In the genomic region with DNA sequence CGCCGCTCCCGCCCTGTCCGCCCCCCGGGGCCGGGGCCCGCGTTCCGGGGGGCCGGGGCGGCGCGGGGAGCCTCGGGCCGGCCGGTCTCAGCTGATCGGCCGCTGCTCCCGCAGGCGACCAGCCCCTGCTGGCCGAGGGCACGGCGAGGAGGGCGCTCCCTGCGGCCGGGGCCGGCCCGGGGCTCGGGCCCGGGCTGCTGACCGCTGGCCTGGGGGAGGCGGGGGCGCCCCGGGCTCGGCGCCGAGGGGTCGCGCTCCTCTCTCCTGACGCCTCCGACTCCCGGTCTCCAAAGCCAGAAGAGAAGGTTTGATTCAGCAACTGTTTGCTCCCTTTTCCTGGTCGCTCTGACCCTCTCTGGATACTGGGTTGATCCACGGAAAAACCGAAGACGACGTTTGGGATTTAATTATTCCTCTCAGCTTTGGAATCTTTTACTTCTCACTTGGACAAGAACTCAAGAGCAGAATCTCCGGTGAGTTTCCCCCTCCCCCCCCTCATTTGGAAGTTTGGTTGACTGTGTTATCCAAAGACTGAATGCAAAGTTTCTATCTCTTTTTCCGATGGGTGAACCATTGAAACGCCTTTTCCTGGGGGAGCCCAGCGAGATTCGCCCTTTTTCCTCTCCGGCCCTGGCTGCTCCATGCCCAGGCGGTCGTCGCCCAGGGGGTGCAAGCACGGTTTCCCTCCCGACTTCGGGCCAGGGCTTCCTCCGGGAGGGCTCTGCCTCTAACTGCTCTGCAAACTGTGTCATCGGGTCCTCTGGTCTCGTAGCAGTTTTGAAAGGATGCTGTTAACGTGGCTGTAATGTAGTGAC, we compare ENCODE assay signal across 8 cellular contexts. TPM values are rescaled to one million over a fixed set of nuclear protein-coding genes. Genes with fewer than 3 reads are reported as not detected.
DNase-seq lines count a peak whose midpoint lies in the region; ATAC-seq and TF ChIP-seq lines count a peak whose summit lies in the region.

No MANE protein-coding gene starts in this region.

- H3K27me3 ChIP-seq in foreskin keratinocyte = no peaks in the 10 kb centered on the region
- no peaks in the 10 kb centered on the region for H3K27me3 ChIP-seq in neuronal stem cell (ENCODE audit: control insufficient read depth in 3 of 3, insufficient read depth in 3 of 3, low read depth in 1 of 3, low read length in 3 of 3)

- peak overlapping the region; percentile 98 for H3K4me3 Mint-ChIP-seq in activated T-cell treated with anti-CD3 and anti-CD28 coated beads, Interleukin-2, amount 50 U/mL, for 4 hours

- peak; percentile 37 for DNase-seq in GM10248 (ENCODE audit: extremely low spot score)
- peak; percentile 16 for DNase-seq in LHCN-M2 (ENCODE audit: low read depth)
- DNase-seq in activated T-cell treated with anti-CD3 and anti-CD28 coated beads, Interleukin-2, amount 50 U/mL, for 4 hours = peak; percentile 11
- peak in 1 of 2 donors; percentile 15 for DNase-seq in foreskin keratinocyte
- DNase-seq in neuronal stem cell (ENCODE audit: low spot score) = peak; percentile 11
- no peak for DNase-seq in GOT3 (lab: John Stamatoyannopoulos, UW)

- peak overlapping the region; percentile 93 for H2BK5ac ChIP-seq in neuronal stem cell (ENCODE audit: low read length)

- no peak overlapping the region for H2BK12ac ChIP-seq in neuronal stem cell (ENCODE audit: low read length)

- CTCF ChIA-PET in GM10248 (lab: Yijun Ruan, JAX) = interaction anchor here (0.7 to 2.0 kb wide), 9 partner anchors 9 to 237 kb away, joined by 3 to 11 read pairs (median 3); no protein-coding TSS in a partner anchor

- no peaks in the 10 kb centered on the region for H3K27me3 Mint-ChIP-seq in activated T-cell treated with anti-CD3 and anti-CD28 coated beads, Interleukin-2, amount 50 U/mL, for 4 hours (ENCODE audit: low read depth)

- POLR2A ChIA-PET in GM10248 (lab: Yijun Ruan, JAX) = interaction anchor here (1.0 kb wide), 2 partner anchors 10 to 120 kb away, joined by 3 to 4 read pairs; no protein-coding TSS in a partner anchor

- peaks cover 4% of the 10 kb centered on the region for H3K36me3 Mint-ChIP-seq in activated T-cell treated with anti-CD3 and anti-CD28 coated beads, Interleukin-2, amount 50 U/mL, for 4 hours (ENCODE audit: insufficient read depth)

- ATAC-seq in GM21528 (IDR thresholded peaks at IDR 0.05; ENCODE audit: low FRiP score, unreplicated experiment) (peak; percentile 15), foreskin keratinocyte (peak; percentile 2), HG03342 (IDR thresholded peaks at IDR 0.05; ENCODE audit: unreplicated experiment) (no peak)
- ATAC-seq in activated T-cell treated with anti-CD3 and anti-CD28 coated beads, Interleukin-2, amount 50 U/mL, for 4 hours = no peak

- H3K9ac ChIP-seq in neuronal stem cell (ENCODE audit: low read depth, low read length, poor library complexity) = peak overlapping the region; percentile 96

- peaks cover 28% of the 10 kb centered on the region for H3K4me1 Mint-ChIP-seq in activated T-cell treated with anti-CD3 and anti-CD28 coated beads, Interleukin-2, amount 50 U/mL, for 4 hours (ENCODE audit: low read depth)

- peak overlapping the region; percentile 86 to 98 for H3K4me3 ChIP-seq in neuronal stem cell (ENCODE audit: low read length in 2 of 2)

- H3K36me3 ChIP-seq in neuronal stem cell (replicated peaks in 1 of 2; ENCODE audit: control insufficient read depth in 2 of 2, insufficient read depth in 2 of 2, low read length in 2 of 2) = peaks cover 2 to 20% of the 10 kb centered on the region in 2 donors

- WGBS in neuronal stem cell (ENCODE audit: extremely low coverage in 2 of 2, insufficient read length in 2 of 2, insufficient replicate concordance in 1 of 2), 2 donors = no CpG with 5 or more reads among the region's 63 CpGs

- TF ChIP-seq CTCF in GM10248 (IDR thresholded peaks at IDR 0.05; ENCODE audit: control extremely low read depth, extremely low read depth, low read depth, missing control alignments) (no peak), foreskin keratinocyte (conservative IDR thresholded peaks at IDR 0.05) (no peak)

- H3K9me3 ChIP-seq in neuronal stem cell (replicated peaks in 1 of 2; ENCODE audit: control insufficient read depth in 2 of 2, insufficient read depth in 1 of 2, low read depth in 1 of 2, low read length in 2 of 2) = no peaks in the 10 kb centered on the region

- H3K23ac ChIP-seq in neuronal stem cell (ENCODE audit: low read depth, low read length, poor library complexity) = no peak overlapping the region

- peak overlapping the region; percentile 93 for H2AFZ ChIP-seq in neuronal stem cell (ENCODE audit: low read length)

- peaks cover 8% of the 10 kb centered on the region for H3K79me1 ChIP-seq in neuronal stem cell (ENCODE audit: low read depth, low read length)

- peak overlapping the region; percentile 98 for H2BK15ac ChIP-seq in neuronal stem cell (ENCODE audit: low read length)

- H3K4me1 ChIP-seq in foreskin keratinocyte (peaks cover 7% of the 10 kb centered on the region), neuronal stem cell (ENCODE audit: control insufficient read depth in 2 of 2, insufficient read depth in 1 of 2, low read depth in 1 of 2, low read length in 2 of 2) (peaks cover 3 to 11% of the 10 kb centered on the region in 2 donors)

- H2AK5ac ChIP-seq in neuronal stem cell (ENCODE audit: low read depth, low read length) = peak overlapping the region; percentile 94

- no peak overlapping the region for H2BK120ac ChIP-seq in neuronal stem cell (ENCODE audit: low read depth, low read length)

- H3K27ac ChIP-seq in foreskin keratinocyte (peak overlapping the region; percentile 90), neuronal stem cell (replicated peaks; ENCODE audit: low read length) (peak overlapping the region; percentile 92)

- peak overlapping the region; percentile 63 for H3K4me2 ChIP-seq in neuronal stem cell (ENCODE audit: insufficient read depth, low read length, poor library complexity, severe bottlenecking)

- H3K9me3 Mint-ChIP-seq in activated T-cell treated with anti-CD3 and anti-CD28 coated beads, Interleukin-2, amount 50 U/mL, for 4 hours = no peaks in the 10 kb centered on the region

- H4K8ac ChIP-seq in neuronal stem cell (ENCODE audit: low read depth, low read length) = no peak overlapping the region

- H3K18ac ChIP-seq in neuronal stem cell (ENCODE audit: low read length) = peak overlapping the region; percentile 99

- no peak overlapping the region for H4K91ac ChIP-seq in neuronal stem cell (ENCODE audit: low read depth, low read length, poor library complexity)

- H3K4ac ChIP-seq in neuronal stem cell (ENCODE audit: low read length) = no peak overlapping the region

- peak overlapping the region; percentile 92 for H3K14ac ChIP-seq in neuronal stem cell (ENCODE audit: low read length)

RNA-seq across cellular contexts. Expression of a gene that starts 0.7 kb away (rescaled TPM):
- total RNA-seq in LHCN-M2 (2014; rRNA removed) (24.1 and 26.3 TPM in 2 replicates), foreskin keratinocyte (35.3 and 36.6 TPM in 2 replicates)
- polyA plus RNA-seq in LHCN-M2 (2012) = 21.1 TPM
- 100 to 1,000 TPM in 2 of 3 donors, 10 to 100 TPM in 1; 94.2 to 114 (median 104) TPM for total RNA-seq in activated T-cell treated with anti-CD3 and anti-CD28 coated beads, Interleukin-2, amount 50 U/mL, for 4 hours
- 13.4 and 16.1 TPM in 2 replicates for polyA plus RNA-seq in foreskin keratinocyte
- polyA plus RNA-seq in neuronal stem cell (2013, experiment 1 of 2) = 25.4 TPM
- 26.1 TPM for polyA plus RNA-seq in neuronal stem cell (2013, experiment 2 of 2)

Comparison
In these comparisons a context has a peak if more than half of its experiments do, and no peak if none do; other contexts are left out.
1. ATAC-seq: peak in GM21528 (single experiment) and foreskin keratinocyte (single experiment); none in activated T-cell treated with anti-CD3 and anti-CD28 coated beads, Interleukin-2, amount 50 U/mL, for 4 hours (0 of 2) and HG03342 (single experiment).